Comparison of ENCODE assay signal across 17 cellular contexts in the genomic region with DNA sequence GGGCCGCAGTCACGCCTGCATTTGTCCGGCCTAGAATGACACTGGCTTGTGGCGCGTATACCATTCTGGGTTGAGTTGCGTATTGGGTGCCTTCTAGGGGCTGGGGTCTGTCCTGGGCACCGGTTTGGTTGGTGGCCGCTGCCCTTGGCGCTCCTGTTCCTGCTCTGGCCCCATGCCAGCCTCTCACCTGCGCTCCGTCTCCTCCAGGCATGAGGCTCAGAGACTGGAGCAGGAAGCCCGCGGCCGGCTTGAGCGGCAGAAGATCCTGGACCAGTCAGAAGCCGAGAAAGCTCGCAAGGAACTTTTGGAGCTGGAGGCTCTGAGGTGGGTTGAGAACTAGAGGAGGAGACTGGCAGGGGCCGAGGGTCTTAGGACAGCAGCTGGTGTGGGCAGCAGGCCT. TPM values are rescaled to one million over a fixed set of nuclear protein-coding genes. Genes with fewer than 3 reads are reported as not detected.
A peak's percentile ranks its signal among the peaks of the same experiment; 100 is the strongest.
DNase-seq lines count a peak whose midpoint lies in the region; ATAC-seq, FAIRE-seq and TF ChIP-seq lines count a peak whose summit lies in the region.
"Had no signal": no experiment of that assay in that cellular context is flagged by ENCODE, and none has a peak within 500 bp of the region (broad histone marks: within the 10 kb centered on the region; RNA-seq: fewer than 3 reads in every experiment).

No MANE protein-coding gene starts in this region.

- H2AFZ ChIP-seq in IMR-90 (replicated peaks; ENCODE audit: low read length, poor library complexity) (no peak overlapping the region), K562 (ENCODE audit: low read depth, low read length) (no peak overlapping the region), osteoblast (ENCODE audit: low read length) (no peak overlapping the region)
- H2AFZ ChIP-seq: hepatocyte had no signal

- H2BK5ac ChIP-seq in IMR-90 (ENCODE audit: low read depth, low read length, poor library complexity, severe bottlenecking): no peak overlapping the region

- H3K4ac ChIP-seq in IMR-90 (ENCODE audit: low read depth, low read length): no peak overlapping the region

- no peak overlapping the region for H3K27ac ChIP-seq in IMR-90 (ENCODE audit: insufficient read depth, low read length)
- H3K27ac ChIP-seq in K562 (ENCODE audit: extremely low read depth, low read depth, low read length): no peak overlapping the region
- H3K27ac ChIP-seq in osteoblast (ENCODE audit: low read depth, low read length): no peak overlapping the region
- H3K27ac ChIP-seq: C4-2B, hepatocyte, suprapubic skin had no signal

- H3K4me2 ChIP-seq in IMR-90 (ENCODE audit: low read depth, low read length) (no peak overlapping the region), K562 (ENCODE audit: insufficient read depth, low read length) (no peak overlapping the region), osteoblast (ENCODE audit: insufficient read depth, low read length) (no peak overlapping the region)
- H3K4me2 ChIP-seq: hepatocyte had no signal

- BruUV-seq in IMR-90 (replicated peaks; lab: Mats Ljungman, UMichigan): no TSS peak
- no TSS peak for BruUV-seq in K562 (replicated peaks; lab: Mats Ljungman, UMichigan)

- TF ChIP-seq RAD21 in IMR-90 (IDR thresholded peaks at IDR 0.05; ENCODE audit: low read length): no peak
- no peak for TF ChIP-seq RAD21 in K562 (CRISPR knock-in tag; conservative IDR thresholded peaks at IDR 0.05 in 1 of 2, IDR thresholded peaks at IDR 0.05 in 1 of 2)

- H3K18ac ChIP-seq in IMR-90 (ENCODE audit: low read depth, low read length): no peak overlapping the region

- no peak overlapping the region for H2BK120ac ChIP-seq in IMR-90 (ENCODE audit: low read depth, low read length)

- POLR2A ChIA-PET in IMR-90 (lab: Charles Lee; ENCODE audit: unreplicated experiment) (no interaction called here), K562 (lab: Yijun Ruan, JAX) (interaction anchor here (1.2 kb wide), 1 partner anchor 11 kb away, joined by 4 read pairs; no protein-coding TSS in a partner anchor)

- no peak overlapping the region for H4K5ac ChIP-seq in IMR-90 (ENCODE audit: low read depth, low read length)

- no peak overlapping the region for H3K14ac ChIP-seq in IMR-90 (replicated peaks; ENCODE audit: low read depth, low read length)

- FAIRE-seq in K562 (lab: Jason Lieb, UNC): no peak
- FAIRE-seq: D721Med had no signal

- H3K4me1 ChIP-seq in IMR-90 (ENCODE audit: control insufficient read depth, insufficient read depth, low read length) (no peaks in the 10 kb centered on the region; the same call in 1 of the 2 replicates), K562 (replicated peaks in 1 of 2; ENCODE audit: control insufficient read depth in 2 of 2, insufficient read depth in 2 of 2, low read length in 2 of 2) (peaks cover 0 to 36% of the 10 kb centered on the region in 2 experiments; a peak in 2 of 5 replicates), osteoblast (ENCODE audit: insufficient read depth, low read length) (no peaks in the 10 kb centered on the region)

- H3K79me1 ChIP-seq in IMR-90 (ENCODE audit: low read depth in 1 of 2, low read length in 2 of 2): peaks cover 0 to 16% of the 10 kb centered on the region in 2 experiments; a peak in 1 of 4 replicates

- no peak overlapping the region for H2AK5ac ChIP-seq in IMR-90 (ENCODE audit: low read depth, low read length)

- in situ Hi-C loops in IMR-90 (cut with MboI; ENCODE audit: low sequenced_read_pairs): no loop called here
- in situ Hi-C loops in K562 (cut with MboI): no loop called here

- no peak overlapping the region for H3K4me3 ChIP-seq in IMR-90 (ENCODE audit: insufficient read depth, low read depth, low read length)
- H3K4me3 ChIP-seq in K562: no peak overlapping the region
- H3K4me3 ChIP-seq in osteoblast (ENCODE audit: insufficient read depth, low read length): no peak overlapping the region
- H3K4me3 ChIP-seq: hepatocyte, suprapubic skin had no signal

- intact Hi-C loops in IMR-90 (cut with micrococcal nuclease): no loop called here
- intact Hi-C loops in K562 (cut with micrococcal nuclease): no loop called here

- TF ChIP-seq CTCF in IMR-90 (conservative IDR thresholded peaks at IDR 0.05; ENCODE audit: low read depth, low read length) (no peak), K562 (IDR thresholded peaks at IDR 0.05 in 2 of 3, conservative IDR thresholded peaks at IDR 0.05 in 1 of 3; ENCODE audit: insufficient read depth in 2 of 3, low read depth in 1 of 3, low read length in 3 of 3) (no peak), osteoblast (IDR thresholded peaks at IDR 0.05; ENCODE audit: extremely low read depth, low read depth, low read length) (no peak)

- H3K79me2 ChIP-seq in K562 (ENCODE audit: control insufficient read depth, insufficient read depth, low read length) (no peaks in the 10 kb centered on the region), osteoblast (ENCODE audit: insufficient read depth, low read length) (no peaks in the 10 kb centered on the region)
- H3K79me2 ChIP-seq: hepatocyte had no signal

- no peak overlapping the region for H3K56ac ChIP-seq in IMR-90 (ENCODE audit: extremely low read depth, insufficient read depth, low read length)

- CTCF ChIA-PET in IMR-90 (lab: Yijun Ruan, JAX) (no interaction called here), K562 (lab: Yijun Ruan, JAX; ENCODE audit: low intra/inter-chr PET ratio) (no interaction called here)

- ATAC-seq in IMR-90 (ENCODE audit: low read depth) (no peak), K562 (no peak), GM19351 (IDR thresholded peaks at IDR 0.05; ENCODE audit: unreplicated experiment) (no peak), GM19463 (IDR thresholded peaks at IDR 0.05; ENCODE audit: unreplicated experiment) (no peak)

- H3K27me3 ChIP-seq in IMR-90 (ENCODE audit: control insufficient read depth, insufficient read depth, low read length): no peaks in the 10 kb centered on the region
- 0 out of 5 replicates have a peak, but pooled peaks cover 0 to 4% of the 10 kb centered on the region in 2 experiments for H3K27me3 ChIP-seq in K562 (ENCODE audit: control insufficient read depth in 2 of 2, insufficient read depth in 2 of 2, low read length in 2 of 2)
- H3K27me3 ChIP-seq in osteoblast (ENCODE audit: insufficient read depth, low read length): no peaks in the 10 kb centered on the region
- H3K27me3 ChIP-seq: hepatocyte, suprapubic skin had no signal

- H3K9me3 ChIP-seq in IMR-90 (ENCODE audit: control insufficient read depth, insufficient read depth, low read length): no peaks in the 10 kb centered on the region
- no peaks in the 10 kb centered on the region for H3K9me3 ChIP-seq in K562 (replicated peaks; ENCODE audit: control insufficient read depth, insufficient read depth, low read depth, low read length)
- no peaks in the 10 kb centered on the region for H3K9me3 ChIP-seq in osteoblast (ENCODE audit: low read depth, low read length)
- H3K9me3 ChIP-seq: suprapubic skin had no signal

- H3K9me1 ChIP-seq in IMR-90 (ENCODE audit: insufficient read depth, low read length) (no peaks in the 10 kb centered on the region), K562 (ENCODE audit: control insufficient read depth, insufficient read depth, low read length) (no peaks in the 10 kb centered on the region)

- H4K91ac ChIP-seq in IMR-90 (ENCODE audit: insufficient read depth, low read depth, low read length): no peak overlapping the region

- no peak overlapping the region for H2BK15ac ChIP-seq in IMR-90 (ENCODE audit: low read depth, low read length)

- H3K23ac ChIP-seq in IMR-90 (ENCODE audit: low read depth, low read length): no peak overlapping the region

- H3K9ac ChIP-seq in IMR-90 (ENCODE audit: low read depth, low read length) (no peak overlapping the region), K562 (ENCODE audit: insufficient read depth in 1 of 2, low read depth in 2 of 2, low read length in 2 of 2) (peak overlapping the region in 1 of 2 experiments; percentile 71; a peak in 2 of 4 replicates)

- no peaks in the 10 kb centered on the region; the same call in 1 of the 2 replicates for H4K20me1 ChIP-seq in IMR-90 (ENCODE audit: insufficient read depth, low read length)
- no peaks in the 10 kb centered on the region for H4K20me1 ChIP-seq in K562 (replicated peaks; ENCODE audit: control insufficient read depth, insufficient read depth, low read length)
- peaks cover 12% of the 10 kb centered on the region for H4K20me1 ChIP-seq in osteoblast (ENCODE audit: insufficient read depth, low read length)

- WGBS in IMR-90 (ENCODE audit: extremely low coverage in 2 of 2, insufficient read length in 1 of 2), 2 experiments: 94% methylated on average over 11 of the region's 18 CpGs; no CpG with 5 or more reads in 1 of the 2 experiments
- WGBS in K562 (ENCODE audit: insufficient coverage, low coverage, missing lambda C conversion rate): 76% methylated on average over 16 of the region's 18 CpGs

- peaks cover 64% of the 10 kb centered on the region for H3K36me3 ChIP-seq in IMR-90 (ENCODE audit: control insufficient read depth, insufficient read depth, low read length)
- no peaks in the 10 kb centered on the region for H3K36me3 ChIP-seq in K562 (ENCODE audit: control insufficient read depth, insufficient read depth, low read length)
- H3K36me3 ChIP-seq in osteoblast (ENCODE audit: insufficient read depth, low read length): peaks cover 72% of the 10 kb centered on the region

- peak overlapping the region; percentile 9 for H2AK9ac ChIP-seq in IMR-90 (replicated peaks; ENCODE audit: low read depth, low read length, poor library complexity)

- no peak overlapping the region for H2BK20ac ChIP-seq in IMR-90 (ENCODE audit: low read depth, low read length)

- no peak for DNase-seq in IMR-90
- DNase-seq in K562 (ENCODE audit: extremely low read depth in 1 of 4, low spot score in 3 of 4): no peak
- DNase-seq in osteoblast (ENCODE audit: insufficient read length, low spot score, missing footprints): peak; percentile 21
- no peak for DNase-seq in NCI-H1105 treated with DMSO at 0.1 percent for 48 hours (lab: John Stamatoyannopoulos, UW)
- DNase-seq: activated CD4-positive, CD25-positive, alpha-beta regulatory T cell treated with anti-CD3 and anti-CD28 coated beads, Interleukin-2, amount 50 U/mL, for 72 hours; activated naive CD4-positive, alpha-beta T cell treated with anti-CD3 and anti-CD28 coated beads, Interleukin-2, amount 10 ng/mL, durations not matched to agents 7 days and 5 days; activated T-cell treated with anti-CD3 and anti-CD28 coated beads, Interleukin-2, amount 50 U/mL, for 48 hours; foreskin melanocyte; NCI-H1417; NCI-H2171; NCI-H69 had no signal

- H4K8ac ChIP-seq in IMR-90 (ENCODE audit: low read depth in 2 of 2, low read length in 2 of 2): no peak overlapping the region

- no peak for TF ChIP-seq EP300 in K562 (IDR thresholded peaks at IDR 0.05; ENCODE audit: low read length)

- dilution Hi-C loops in IMR-90 (cut with HindIII; ENCODE audit: low sequenced_read_pairs, unreplicated experiment): no loop called here

- TF ChIP-seq POLR2A in IMR-90 (IDR thresholded peaks at IDR 0.05; ENCODE audit: low read depth, low read length): no peak
- TF ChIP-seq POLR2A in K562 (conservative IDR thresholded peaks at IDR 0.05): no peak

RNA-seq across cellular contexts. Expression of a gene that starts 17.4 kb away (rescaled TPM):
- 47.1 and 48.3 TPM in 2 replicates for total RNA-seq in IMR-90 (2012; rRNA removed)
- 100 and 111 TPM in 2 replicates for polyA plus RNA-seq in IMR-90 (2012; rRNA removed)
- 116 and 168 TPM in 2 replicates for polyA plus RNA-seq in IMR-90 (2012; cell fraction: cytosol; rRNA removed)
- polyA plus RNA-seq in IMR-90 (2012; cell fraction: nucleus; rRNA removed; ENCODE audit: low replicate concordance): 48.4 and 91.2 TPM in 2 replicates
- 14.9 and 44.1 TPM in 2 replicates for total RNA-seq in K562 (2011; cell fraction: chromatin; rRNA removed; ENCODE audit: low replicate concordance)
- total RNA-seq in K562 (2011; cell fraction: nucleolus; rRNA removed): 55.1 and 61.0 TPM in 2 replicates
- total RNA-seq in K562 (2011; cell fraction: nucleoplasm; rRNA removed): 40.9 and 42.1 TPM in 2 replicates
- total RNA-seq in K562 (2014; rRNA removed): 32.5 and 42.4 TPM in 2 replicates
- total RNA-seq in K562 (2014; rRNA removed; fragmentation: Illumina TruSeq; extraction: Trizol): 6.3 and 8.4 TPM in 2 replicates
- total RNA-seq in K562 (2015; rRNA removed; fragmentation: Illumina TruSeq; extraction: Trizol): 17.1 and 17.6 TPM in 2 replicates
- 34.3 and 36.7 TPM in 2 replicates for total RNA-seq in K562 (2021)
- 23.0 and 31.9 TPM in 2 replicates for polyA plus RNA-seq in K562 (2011; rRNA removed)
- 49.9 and 76.4 TPM in 2 replicates for polyA plus RNA-seq in K562 (2011; cell fraction: cytosol; rRNA removed)
- polyA plus RNA-seq in K562 (2011; cell fraction: nucleus; rRNA removed): 39.2 and 47.5 TPM in 2 replicates
- 35.6 and 54.1 TPM in 2 replicates for polyA plus RNA-seq in K562 (2012)
- polyA plus RNA-seq in K562 (2014; fragmentation: Illumina TruSeq; extraction: Trizol): 24.4 and 38.2 TPM in 2 replicates
- 1 to 10 TPM; 1.3 to 2.1 TPM for polyA plus RNA-seq in K562 (2014; fragmentation: Nextera tagmentation; extraction: Ambion mirVana)
- 37.0 and 37.9 TPM in 2 replicates for polyA plus RNA-seq in K562 (2014; rRNA removed)
- 13.3 and 16.1 TPM in 2 replicates for polyA minus RNA-seq in K562 (2011; rRNA and poly(A)+ RNA removed)
- polyA minus RNA-seq in K562 (2011; cell fraction: cytosol; rRNA and poly(A)+ RNA removed): 29.5 and 30.0 TPM in 2 replicates
- polyA minus RNA-seq in K562 (2011; cell fraction: nucleus; rRNA and poly(A)+ RNA removed): 12.5 and 12.9 TPM in 2 replicates
- total RNA-seq in osteoblast: 105 and 107 TPM in 2 replicates

RNA-seq across cellular contexts. Expression of a gene that starts 25.4 kb away (rescaled TPM):
- 221 and 319 TPM in 2 replicates for total RNA-seq in IMR-90 (2012; rRNA removed)
- 204 and 231 TPM in 2 replicates for polyA plus RNA-seq in IMR-90 (2012; rRNA removed)
- 95.3 and 159 TPM in 2 replicates for polyA plus RNA-seq in IMR-90 (2012; cell fraction: cytosol; rRNA removed)
- polyA plus RNA-seq in IMR-90 (2012; cell fraction: nucleus; rRNA removed; ENCODE audit: low replicate concordance): 358 and 633 TPM in 2 replicates
- 2.1 and 2.7 TPM in 2 replicates for total RNA-seq in K562 (2011; cell fraction: chromatin; rRNA removed; ENCODE audit: low replicate concordance)
- total RNA-seq in K562 (2011; cell fraction: nucleolus; rRNA removed): 0.83 and 2.1 TPM in 2 replicates
- total RNA-seq in K562 (2011; cell fraction: nucleoplasm; rRNA removed): 1.6 and 6.8 TPM in 2 replicates
- 0.53 and 1.00 TPM in 2 replicates for total RNA-seq in K562 (2014; rRNA removed)
- 0.41 and 0.65 TPM in 2 replicates for total RNA-seq in K562 (2014; rRNA removed; fragmentation: Illumina TruSeq; extraction: Trizol)
- 0.76 and 0.98 TPM in 2 replicates for total RNA-seq in K562 (2015; rRNA removed; fragmentation: Illumina TruSeq; extraction: Trizol)
- total RNA-seq in K562 (2021): 1.4 and 1.9 TPM in 2 replicates
- 0.39 and 1.1 TPM in 2 replicates for polyA plus RNA-seq in K562 (2011; rRNA removed)
- 0.21 and 0.86 TPM in 2 replicates for polyA plus RNA-seq in K562 (2011; cell fraction: cytosol; rRNA removed)
- 2.9 and 3.4 TPM in 2 replicates for polyA plus RNA-seq in K562 (2011; cell fraction: nucleus; rRNA removed)
- polyA plus RNA-seq in K562 (2012): 2.1 and 3.5 TPM in 2 replicates
- polyA plus RNA-seq in K562 (2014; fragmentation: Illumina TruSeq; extraction: Trizol): 0.43 and 0.69 TPM in 2 replicates
- polyA plus RNA-seq in K562 (2014; fragmentation: Nextera tagmentation; extraction: Ambion mirVana): not detected
- polyA plus RNA-seq in K562 (2014; rRNA removed): 0.66 and 1.1 TPM in 2 replicates
- polyA minus RNA-seq in K562 (2011; rRNA and poly(A)+ RNA removed): 0.53 and 1.0 TPM in 2 replicates
- 2.4 and 2.7 TPM in 2 replicates for polyA minus RNA-seq in K562 (2011; cell fraction: cytosol; rRNA and poly(A)+ RNA removed)
- polyA minus RNA-seq in K562 (2011; cell fraction: nucleus; rRNA and poly(A)+ RNA removed): 0.94 and 2.2 TPM in 2 replicates
- total RNA-seq in osteoblast: 273 and 274 TPM in 2 replicates

RNA-seq across cellular contexts. Expression of a gene that starts 29.7 kb away (rescaled TPM):
- total RNA-seq in IMR-90 (2012; rRNA removed): 10.6 and 15.3 TPM in 2 replicates
- 22.1 and 26.4 TPM in 2 replicates for polyA plus RNA-seq in IMR-90 (2012; rRNA removed)
- 21.9 and 41.0 TPM in 2 replicates for polyA plus RNA-seq in IMR-90 (2012; cell fraction: cytosol; rRNA removed)
- 159 and 162 TPM in 2 replicates for polyA plus RNA-seq in IMR-90 (2012; cell fraction: nucleus; rRNA removed; ENCODE audit: low replicate concordance)
- total RNA-seq in K562 (2011; cell fraction: chromatin; rRNA removed; ENCODE audit: low replicate concordance): 8.4 and 14.4 TPM in 2 replicates
- total RNA-seq in K562 (2011; cell fraction: nucleolus; rRNA removed): 14.2 and 16.0 TPM in 2 replicates
- total RNA-seq in K562 (2011; cell fraction: nucleoplasm; rRNA removed): 11.1 and 12.8 TPM in 2 replicates
- total RNA-seq in K562 (2014; rRNA removed): 58.2 and 68.3 TPM in 2 replicates
- total RNA-seq in K562 (2014; rRNA removed; fragmentation: Illumina TruSeq; extraction: Trizol): 16.5 and 16.8 TPM in 2 replicates
- total RNA-seq in K562 (2015; rRNA removed; fragmentation: Illumina TruSeq; extraction: Trizol): 40.7 and 42.2 TPM in 2 replicates
- 33.3 and 36.0 TPM in 2 replicates for total RNA-seq in K562 (2021)
- 15.4 and 16.6 TPM in 2 replicates for polyA plus RNA-seq in K562 (2011; rRNA removed)
- polyA plus RNA-seq in K562 (2011; cell fraction: cytosol; rRNA removed): 16.9 and 23.2 TPM in 2 replicates
- polyA plus RNA-seq in K562 (2011; cell fraction: nucleus; rRNA removed): 11.9 and 16.8 TPM in 2 replicates
- polyA plus RNA-seq in K562 (2012): 21.5 and 32.5 TPM in 2 replicates
- 15.7 and 26.0 TPM in 2 replicates for polyA plus RNA-seq in K562 (2014; fragmentation: Illumina TruSeq; extraction: Trizol)
- polyA plus RNA-seq in K562 (2014; fragmentation: Nextera tagmentation; extraction: Ambion mirVana): 1 to 10 TPM; 1.4 to 4.5 TPM
- 42.8 and 51.3 TPM in 2 replicates for polyA plus RNA-seq in K562 (2014; rRNA removed)
- 5.3 and 7.0 TPM in 2 replicates for polyA minus RNA-seq in K562 (2011; rRNA and poly(A)+ RNA removed)
- polyA minus RNA-seq in K562 (2011; cell fraction: cytosol; rRNA and poly(A)+ RNA removed): 7.3 and 12.9 TPM in 2 replicates
- polyA minus RNA-seq in K562 (2011; cell fraction: nucleus; rRNA and poly(A)+ RNA removed): 10.0 and 13.6 TPM in 2 replicates
- 16.8 and 19.9 TPM in 2 replicates for total RNA-seq in osteoblast

RNA-seq across cellular contexts. Expression of a gene that starts 33.7 kb away (rescaled TPM):
- total RNA-seq in IMR-90 (2012; rRNA removed): 0.90 and 1.4 TPM in 2 replicates
- polyA plus RNA-seq in IMR-90 (2012; rRNA removed): 10.5 and 10.7 TPM in 2 replicates
- 2.2 and 2.7 TPM in 2 replicates for polyA plus RNA-seq in IMR-90 (2012; cell fraction: cytosol; rRNA removed)
- 150 and 201 TPM in 2 replicates for polyA plus RNA-seq in IMR-90 (2012; cell fraction: nucleus; rRNA removed; ENCODE audit: low replicate concordance)
- 2.5 and 4.2 TPM in 2 replicates for total RNA-seq in K562 (2011; cell fraction: chromatin; rRNA removed; ENCODE audit: low replicate concordance)
- 1.7 and 2.8 TPM in 2 replicates for total RNA-seq in K562 (2011; cell fraction: nucleolus; rRNA removed)
- 2.1 and 6.5 TPM in 2 replicates for total RNA-seq in K562 (2011; cell fraction: nucleoplasm; rRNA removed)
- 0.16 and 0.27 TPM in 2 replicates for total RNA-seq in K562 (2014; rRNA removed)
- total RNA-seq in K562 (2014; rRNA removed; fragmentation: Illumina TruSeq; extraction: Trizol): 0.11 TPM in 1 of 2 replicates, not detected in the other
- total RNA-seq in K562 (2015; rRNA removed; fragmentation: Illumina TruSeq; extraction: Trizol): 0.25 and 0.38 TPM in 2 replicates
- 0.69 and 1.2 TPM in 2 replicates for total RNA-seq in K562 (2021)
- 0.42 and 0.96 TPM in 2 replicates for polyA plus RNA-seq in K562 (2011; rRNA removed)
- polyA plus RNA-seq in K562 (2011; cell fraction: cytosol; rRNA removed): 0.48 and 0.60 TPM in 2 replicates
- 9.4 and 12.9 TPM in 2 replicates for polyA plus RNA-seq in K562 (2011; cell fraction: nucleus; rRNA removed)
- 0.72 and 1.4 TPM in 2 replicates for polyA plus RNA-seq in K562 (2012)
- 0.28 and 0.46 TPM in 2 replicates for polyA plus RNA-seq in K562 (2014; fragmentation: Illumina TruSeq; extraction: Trizol)
- not detected for polyA plus RNA-seq in K562 (2014; fragmentation: Nextera tagmentation; extraction: Ambion mirVana)
- polyA plus RNA-seq in K562 (2014; rRNA removed): 0.81 and 1.0 TPM in 2 replicates
- 0.25 and 0.30 TPM in 2 replicates for polyA minus RNA-seq in K562 (2011; rRNA and poly(A)+ RNA removed)
- not detected in 2 replicates for polyA minus RNA-seq in K562 (2011; cell fraction: cytosol; rRNA and poly(A)+ RNA removed)
- polyA minus RNA-seq in K562 (2011; cell fraction: nucleus; rRNA and poly(A)+ RNA removed): 1.3 and 1.6 TPM in 2 replicates
- total RNA-seq in osteoblast: 1.4 and 4.1 TPM in 2 replicates

RNA-seq across cellular contexts. Expression of a gene that starts 39.3 kb away (rescaled TPM):
- total RNA-seq in IMR-90 (2012; rRNA removed) (113 and 127 TPM in 2 replicates), K562 (2014; rRNA removed) (414 and 504 TPM in 2 replicates), K562 (2014; rRNA removed; fragmentation: Illumina TruSeq; extraction: Trizol) (196 and 250 TPM in 2 replicates), K562 (2015; rRNA removed; fragmentation: Illumina TruSeq; extraction: Trizol) (378 and 386 TPM in 2 replicates), K562 (2021) (518 and 532 TPM in 2 replicates), osteoblast (221 and 267 TPM in 2 replicates)
- polyA plus RNA-seq in IMR-90 (2012; rRNA removed) (124 and 138 TPM in 2 replicates), K562 (2011; rRNA removed) (216 and 275 TPM in 2 replicates), K562 (2014; fragmentation: Illumina TruSeq; extraction: Trizol) (420 and 592 TPM in 2 replicates), K562 (2014; fragmentation: Nextera tagmentation; extraction: Ambion mirVana) (10 to 100 TPM; 45.4 to 59.3 TPM), K562 (2014; rRNA removed) (225 and 259 TPM in 2 replicates)
- polyA plus RNA-seq in IMR-90 (2012; cell fraction: cytosol; rRNA removed): 55.6 and 129 TPM in 2 replicates
- polyA plus RNA-seq in IMR-90 (2012; cell fraction: nucleus; rRNA removed; ENCODE audit: low replicate concordance): 105 and 180 TPM in 2 replicates
- total RNA-seq in K562 (2011; cell fraction: chromatin; rRNA removed; ENCODE audit: low replicate concordance): 95.3 and 227 TPM in 2 replicates
- 242 and 255 TPM in 2 replicates for total RNA-seq in K562 (2011; cell fraction: nucleolus; rRNA removed)
- total RNA-seq in K562 (2011; cell fraction: nucleoplasm; rRNA removed): 165 and 167 TPM in 2 replicates
- 302 and 460 TPM in 2 replicates for polyA plus RNA-seq in K562 (2011; cell fraction: cytosol; rRNA removed)
- 274 and 319 TPM in 2 replicates for polyA plus RNA-seq in K562 (2011; cell fraction: nucleus; rRNA removed)
- 576 and 597 TPM in 2 replicates for polyA plus RNA-seq in K562 (2012)
- polyA minus RNA-seq in K562 (2011; rRNA and poly(A)+ RNA removed): 238 and 356 TPM in 2 replicates
- polyA minus RNA-seq in K562 (2011; cell fraction: cytosol; rRNA and poly(A)+ RNA removed): 360 and 377 TPM in 2 replicates
- 72.8 and 95.2 TPM in 2 replicates for polyA minus RNA-seq in K562 (2011; cell fraction: nucleus; rRNA and poly(A)+ RNA removed)

Comparison
In these comparisons a context has a peak if more than half of its experiments do, and no peak if none do; other contexts are left out.
1. RNA of a gene that starts 25.4 kb away (total RNA-seq): 221 to 319 TPM in IMR-90 and 273 to 274 TPM in osteoblast; 0.41 to 6.8 TPM in K562; every median in the first group is over 10 times any median in the second.